ENCODE assay signal across 11 cellular contexts in genomic region chr2:105149272-105149671, GRCh38.
"Had no signal": no experiment of that assay in that cellular context is flagged by ENCODE, and none has a peak within 500 bp of the region (broad histone marks: within the 10 kb centered on the region; RNA-seq: fewer than 3 reads in every experiment).

No MANE protein-coding gene starts in this region.

- H2AFZ ChIP-seq: GM23248, GM23338 had no signal

- DNase-seq: GM23248, GOT3, H7, H9, HCEC 1CT, HFFc6 had no signal

- H3K4me3 Mint-ChIP-seq: GM23338, H9, HFFc6 had no signal

- H3K9ac ChIP-seq: GM23248 had no signal

- H3K27ac ChIP-seq: GM23248 had no signal

- H3K4me3 ChIP-seq: GM23248, GM23338, HAP-1 had no signal

- H3K27ac Mint-ChIP-seq: GM23338, H9, HFFc6 had no signal

- FAIRE-seq: H1, H54 had no signal

- ATAC-seq: GM23338, HCT116 had no signal

- H3K4me1 ChIP-seq: HAP-1 had no signal

- H3K4me2 ChIP-seq: GM23338 had no signal

- H3K9me3 Mint-ChIP-seq: GM23338, H9, HFFc6 had no signal

- H3K36me3 ChIP-seq: HAP-1 had no signal

- H3K9me3 ChIP-seq: HAP-1 had no signal
